ENCODE assay signal across 21 cellular contexts in genomic region chr3:114609952-114610351, GRCh38.
"Had no signal": no experiment of that assay in that cellular context is flagged by ENCODE, and none has a peak within 500 bp of the region (broad histone marks: within the 10 kb centered on the region; RNA-seq: fewer than 3 reads in every experiment).

No MANE protein-coding gene starts in this region.

- H3K27me3 ChIP-seq: right lobe of liver, upper lobe of left lung had no signal

- H3K27ac Mint-ChIP-seq: activated CD8-positive, alpha-beta T cell treated with anti-CD3 and anti-CD28 coated beads, Interleukin-2, amount 10 ng/mL, durations not matched to agents 7 days and 5 days; activated naive CD4-positive, alpha-beta T cell treated with anti-CD3 and anti-CD28 coated beads, Interleukin-2, amount 50 U/mL, for 24 hours; activated T-helper 1 cell treated with anti-CD3 and anti-CD28 coated beads, Interleukin-12 subunit alpha, Interleukin-12 subunit beta, Interleukin-2, Interleukin-4 antibody, amounts not matched to agents 30 ng/mL and 10 ng/mL and 1 ng/mL, durations not matched to agents 14 hours and 24 hours and 36 hours; naive thymus-derived CD8-positive, alpha-beta T cell had no signal

- H3K36me3 ChIP-seq: prostate gland, right lobe of liver, thoracic aorta, upper lobe of left lung had no signal

- H3K9me3 ChIP-seq: prostate gland, right lobe of liver, thoracic aorta, upper lobe of left lung had no signal

- DNase-seq: activated CD4-positive, alpha-beta T cell treated with anti-CD3 and anti-CD28 coated beads for 1 hour; activated CD4-positive, alpha-beta T cell treated with anti-CD3 and anti-CD28 coated beads, Interleukin-2, amount 50 U/mL, for 1 hour; activated CD8-positive, alpha-beta T cell treated with anti-CD3 and anti-CD28 coated beads, Interleukin-2, amount 10 ng/mL, durations not matched to agents 7 days and 5 days; activated gamma-delta T cell treated with Interleukin-2 at 50 U/mL for 16 hours; anterior cingulate cortex; caudate nucleus; dermis blood vessel endothelial cell; effector memory CD4-positive, alpha-beta T cell; hypothalamus; naive thymus-derived CD8-positive, alpha-beta T cell; right lobe of liver; stimulated activated CD4-positive, alpha-beta T cell treated with anti-CD3 and anti-CD28 coated beads, Interleukin-4, amount 100 ng/mL, for 1 hour; stimulated activated naive CD4-positive, alpha-beta T cell treated with Interleukin-2 at 50 U/mL for 16 hours; T-helper 9 cell; upper lobe of left lung had no signal

- H3K9me3 Mint-ChIP-seq: activated naive CD4-positive, alpha-beta T cell treated with anti-CD3 and anti-CD28 coated beads, Interleukin-2, amount 50 U/mL, for 24 hours; activated T-helper 1 cell treated with anti-CD3 and anti-CD28 coated beads, Interleukin-12 subunit alpha, Interleukin-12 subunit beta, Interleukin-2, Interleukin-4 antibody, amounts not matched to agents 30 ng/mL and 10 ng/mL and 1 ng/mL, durations not matched to agents 14 hours and 24 hours and 36 hours; brain; naive thymus-derived CD8-positive, alpha-beta T cell had no signal

- ATAC-seq: activated CD8-positive, alpha-beta T cell treated with anti-CD3 and anti-CD28 coated beads, Interleukin-2, amount 10 ng/mL, durations not matched to agents 7 days and 5 days; esophagus mucosa; naive thymus-derived CD8-positive, alpha-beta T cell; right lobe of liver had no signal

- H3K36me3 Mint-ChIP-seq: brain had no signal

- H3K4me1 Mint-ChIP-seq: activated naive CD4-positive, alpha-beta T cell treated with anti-CD3 and anti-CD28 coated beads, Interleukin-2, amount 50 U/mL, for 24 hours had no signal

- H3K4me3 ChIP-seq: prostate gland, right lobe of liver, thoracic aorta, upper lobe of left lung had no signal

- H3K27ac ChIP-seq: prostate gland, right lobe of liver, thoracic aorta, upper lobe of left lung had no signal

- H3K4me1 ChIP-seq: prostate gland, right lobe of liver had no signal

- H3K4me3 Mint-ChIP-seq: activated CD8-positive, alpha-beta T cell treated with anti-CD3 and anti-CD28 coated beads, Interleukin-2, amount 10 ng/mL, durations not matched to agents 7 days and 5 days; activated naive CD4-positive, alpha-beta T cell treated with anti-CD3 and anti-CD28 coated beads, Interleukin-2, amount 50 U/mL, for 24 hours; activated T-helper 1 cell treated with anti-CD3 and anti-CD28 coated beads, Interleukin-12 subunit alpha, Interleukin-12 subunit beta, Interleukin-2, Interleukin-4 antibody, amounts not matched to agents 30 ng/mL and 10 ng/mL and 1 ng/mL, durations not matched to agents 14 hours and 24 hours and 36 hours; brain; naive thymus-derived CD8-positive, alpha-beta T cell had no signal

- H3K27me3 Mint-ChIP-seq: activated naive CD4-positive, alpha-beta T cell treated with anti-CD3 and anti-CD28 coated beads, Interleukin-2, amount 50 U/mL, for 24 hours; brain; naive thymus-derived CD8-positive, alpha-beta T cell had no signal
